Comparison of ENCODE assay signal across 25 cellular contexts in genomic region chr7:123819001-123819400, GRCh38. TPM values are rescaled to one million over a fixed set of nuclear protein-coding genes. Genes with fewer than 3 reads are reported as not detected.
"Had no signal": no experiment of that assay in that cellular context is flagged by ENCODE, and none has a peak within 500 bp of the region (broad histone marks: within the 10 kb centered on the region; RNA-seq: fewer than 3 reads in every experiment).

No MANE protein-coding gene starts in this region.

- H3K4me3 ChIP-seq: cardiac muscle cell, esophagus muscularis mucosa, gastrocnemius medialis, ovary, prostate gland, thoracic aorta, upper lobe of left lung had no signal

- H3K36me3 ChIP-seq: cardiac muscle cell, esophagus muscularis mucosa, gastrocnemius medialis, neutrophil, ovary, prostate gland, thoracic aorta, upper lobe of left lung had no signal

- DNase-seq: activated CD4-positive, alpha-beta memory T cell treated with anti-CD3 and anti-CD28 coated beads, Interleukin-2, amount 10 ng/mL, durations not matched to agents 7 days and 5 days; activated CD4-positive, alpha-beta T cell treated with anti-CD3 and anti-CD28 coated beads, Interleukin-2, amount 10 ng/mL, durations not matched to agents 24 days and 14 days; activated effector memory CD4-positive, alpha-beta T cell treated with anti-CD3 and anti-CD28 coated beads, Interleukin-2, amount 50 U/mL, for 16 hours; activated naive CD4-positive, alpha-beta T cell treated with anti-CD3 and anti-CD28 coated beads, Interleukin-2, amount 10 ng/mL, durations not matched to agents 7 days and 5 days; activated T-cell treated with anti-CD3 and anti-CD28 coated beads for 4 hours; amygdala; effector CD4-positive, alpha-beta T cell; gastrocnemius medialis; head of caudate nucleus; hypothalamus; left ventricle myocardium superior; ovary; stimulated activated CD4-positive, alpha-beta T cell treated with anti-CD3 and anti-CD28 coated beads, Interleukin-2, amount 100 ng/mL, for 48 hours; stimulated activated CD8-positive, alpha-beta memory T cell treated with anti-CD3 and anti-CD28 coated beads, Interleukin-4, amount 100 ng/mL, for 48 hours; stimulated activated naive CD4-positive, alpha-beta T cell; upper lobe of left lung had no signal

- ATAC-seq: activated CD4-positive, CD25-positive, alpha-beta regulatory T cell treated with anti-CD3 and anti-CD28 coated beads, Interleukin-2, amount 50 U/mL, for 24 hours; gastrocnemius medialis; left ventricle myocardium superior had no signal

- H3K4me1 ChIP-seq: esophagus muscularis mucosa, gastrocnemius medialis, prostate gland, upper lobe of left lung had no signal

- H3K27ac ChIP-seq: cardiac muscle cell, esophagus muscularis mucosa, gastrocnemius medialis, neutrophil, ovary, prostate gland, thoracic aorta, upper lobe of left lung, VCaP had no signal

- H3K9me3 ChIP-seq: esophagus muscularis mucosa, gastrocnemius medialis, neutrophil, ovary, prostate gland, thoracic aorta, upper lobe of left lung had no signal

- H3K27me3 ChIP-seq: cardiac muscle cell, esophagus muscularis mucosa, gastrocnemius medialis, neutrophil, ovary, upper lobe of left lung had no signal

RNA-seq across cellular contexts. Expression of gene HYAL4, which starts 26.0 kb away (rescaled TPM):
- total RNA-seq: activated CD4-positive, alpha-beta memory T cell treated with anti-CD3 and anti-CD28 coated beads, Interleukin-2, amount 10 ng/mL, durations not matched to agents 7 days and 5 days; activated CD4-positive, alpha-beta T cell treated with anti-CD3 and anti-CD28 coated beads, Interleukin-2, amount 10 ng/mL, durations not matched to agents 24 days and 14 days; cardiac muscle cell; esophagus muscularis mucosa; left ventricle myocardium superior; mononuclear cell; T-helper 2 cell treated with Interferon-gamma antibody and Interleukin-4, amounts not matched to agents 100 ng/mL and 5 ng/mL, for 36 hours; thoracic aorta; upper lobe of left lung had no signal
- polyA plus RNA-seq: cardiac muscle cell, ovary had no signal
